Comparison of ENCODE assay signal across 16 cellular contexts in the genomic region with DNA sequence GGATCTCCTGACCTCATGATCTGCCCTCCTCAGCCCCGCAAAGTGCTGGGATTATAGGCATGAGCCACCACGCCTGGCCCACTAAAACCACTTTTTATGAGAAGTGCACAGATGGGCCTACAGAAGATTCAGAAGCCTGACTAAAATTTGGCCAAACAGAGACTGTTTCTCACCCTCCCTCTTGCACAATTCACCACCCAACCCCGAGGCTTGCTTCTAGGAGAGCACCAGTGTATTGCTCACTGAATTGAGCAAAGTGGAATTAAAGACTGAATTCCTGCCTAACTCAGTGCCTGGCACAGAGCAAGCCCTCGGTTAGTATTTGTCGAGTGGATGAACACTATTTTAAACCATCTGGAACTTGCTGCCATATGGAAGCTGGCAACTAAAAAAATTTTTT. TPM values are rescaled to one million over a fixed set of nuclear protein-coding genes. Genes with fewer than 3 reads are reported as not detected.
A peak's percentile ranks its signal among the peaks of the same experiment; 100 is the strongest.
DNase-seq lines count a peak whose midpoint lies in the region; ATAC-seq and TF ChIP-seq lines count a peak whose summit lies in the region.
"Had no signal": no experiment of that assay in that cellular context is flagged by ENCODE, and none has a peak within 500 bp of the region (broad histone marks: within the 10 kb centered on the region; RNA-seq: fewer than 3 reads in every experiment).

No MANE protein-coding gene starts in this region.

- H3F3A ChIP-seq in SK-N-SH (replicated peaks; ENCODE audit: insufficient read depth): peaks cover 5% of the 10 kb centered on the region

- no peak for TF ChIP-seq POLR2A in NB4 (IDR thresholded peaks at IDR 0.05; ENCODE audit: extremely low read depth, insufficient read length)

- CTCF ChIA-PET in SK-N-SH (lab: Yijun Ruan, JAX): interaction anchor here (1.6 to 3.1 kb wide), 2 partner anchors 15 to 25 kb away, joined by 3 to 35 read pairs; a partner anchor contains a TSS

- H3K9me3 ChIP-seq in BLaER1 treated with 17β-estradiol and CSF1 and Interleukin-3, amounts not matched to agents 10 nM and 100 nM (replicated peaks in 1 of 11): peaks cover 0 to 9% (median 0%) of the 10 kb centered on the region in 11 experiments; a peak in 1 of 22 replicates
- H3K9me3 ChIP-seq in neutrophil (no peaks in the 10 kb centered on the region), SK-N-SH (no peaks in the 10 kb centered on the region)

- TF ChIP-seq CTCF in NB4 (IDR thresholded peaks at IDR 0.05; ENCODE audit: low read depth, low read length) (no peak), coronary artery (IDR thresholded peaks at IDR 0.05) (no peak), neutrophil (IDR thresholded peaks at IDR 0.05) (no peak), SK-N-SH (IDR thresholded peaks at IDR 0.05) (no peak)

- H3K4me3 ChIP-seq in BLaER1 treated with 17β-estradiol and CSF1 and Interleukin-3, amounts not matched to agents 10 nM and 100 nM: no peak overlapping the region
- H3K4me3 ChIP-seq in NB4 (ENCODE audit: low read depth, low read length) (peak overlapping the region; percentile 29), coronary artery (no peak overlapping the region), neutrophil (ENCODE audit: low read depth in 1 of 2, low read length in 1 of 2) (peak overlapping the region in 1 of 2 experiments; percentile 31), SK-N-SH (ENCODE audit: low read depth in 2 of 2, low read length in 1 of 2) (no peak overlapping the region)

- ATAC-seq in GM21786 (IDR thresholded peaks at IDR 0.05; ENCODE audit: unreplicated experiment): no peak
- ATAC-seq: stimulated activated naive CD8-positive, alpha-beta T cell treated with anti-CD3 and anti-CD28 coated beads, Interleukin-15, amount 100 ng/mL, for 72 hours had no signal

- TF ChIP-seq RAD21 in SK-N-SH (IDR thresholded peaks at IDR 0.05; ENCODE audit: low read length): no peak

- DNase-seq in NB4 (ENCODE audit: low read depth) (peak; percentile 92), coronary artery (ENCODE audit: low spot score) (no peak), HK-2 (ENCODE audit: unreplicated experiment) (no peak), SK-N-SH (no peak)
- DNase-seq in stimulated activated CD4-positive, alpha-beta T cell treated with anti-CD3 and anti-CD28 coated beads, Interleukin-15, amount 100 ng/mL, for 24 hours: no peak
- DNase-seq: activated CD4-positive, alpha-beta T cell treated with anti-CD3 and anti-CD28 coated beads for 1 hour; activated naive CD8-positive, alpha-beta T cell treated with anti-CD3 and anti-CD28 coated beads, Interleukin-2, amount 10 ng/mL, durations not matched to agents 7 days and 5 days; cerebellar nuclear complex; DMS 273 treated with DMSO at 0.1 percent for 48 hours; NCI-H1417 treated with DMSO at 0.1 percent for 48 hours; NCI-H446 treated with DMSO at 0.1 percent for 48 hours; stimulated activated naive CD8-positive, alpha-beta T cell treated with anti-CD3 and anti-CD28 coated beads, Interleukin-15, amount 100 ng/mL, for 72 hours; T-helper 1 cell had no signal

- H3K27me3 ChIP-seq in BLaER1 treated with 17β-estradiol and CSF1 and Interleukin-3, amounts not matched to agents 10 nM and 100 nM: no peaks in the 10 kb centered on the region
- H3K27me3 ChIP-seq in neutrophil (no peaks in the 10 kb centered on the region), SK-N-SH (ENCODE audit: insufficient read depth) (no peaks in the 10 kb centered on the region)

- POLR2A ChIA-PET in SK-N-SH (lab: Yijun Ruan, JAX): no interaction called here

- H3K4me2 ChIP-seq in BLaER1 treated with 17β-estradiol and CSF1 and Interleukin-3, amounts not matched to agents 10 nM and 100 nM: peak overlapping the region in 10 of 11 experiments; percentile 75 to 93 (median 86); a peak in 20 of 22 replicates
- no peak overlapping the region for H3K4me2 ChIP-seq in SK-N-SH

- no peaks in the 10 kb centered on the region for H3K9me2 ChIP-seq in SK-N-SH

- H3K4me1 ChIP-seq in BLaER1 treated with 17β-estradiol and CSF1 and Interleukin-3, amounts not matched to agents 10 nM and 100 nM: peaks cover 81 to 89% (median 85%) of the 10 kb centered on the region in 10 experiments
- H3K4me1 ChIP-seq in neutrophil (ENCODE audit: control insufficient read depth in 1 of 2, insufficient read depth in 1 of 2, low read depth in 1 of 2, low read length in 1 of 2) (peaks cover 67 to 75% of the 10 kb centered on the region in 2 experiments), SK-N-SH (ENCODE audit: control insufficient read depth in 1 of 2, insufficient read depth in 2 of 2, low read depth in 1 of 2, low read length in 1 of 2) (peaks cover 6 to 22% of the 10 kb centered on the region in 2 experiments; a peak in 3 of 4 replicates)

- no peak for TF ChIP-seq EP300 in SK-N-SH (IDR thresholded peaks at IDR 0.05; ENCODE audit: borderline replicate concordance in 1 of 2, low read depth in 1 of 2, low read length in 1 of 2)

- H4K20me1 ChIP-seq in BLaER1 treated with 17β-estradiol and CSF1 and Interleukin-3, amounts not matched to agents 10 nM and 100 nM: peaks cover 0 to 5% (median 0%) of the 10 kb centered on the region in 11 experiments; a peak in 3 of 22 replicates
- H4K20me1 ChIP-seq in SK-N-SH (ENCODE audit: insufficient read depth): no peaks in the 10 kb centered on the region

- peaks cover 11% of the 10 kb centered on the region for H3K79me2 ChIP-seq in SK-N-SH (ENCODE audit: insufficient read depth)

- H3K9ac ChIP-seq in BLaER1 treated with 17β-estradiol and CSF1 and Interleukin-3, amounts not matched to agents 10 nM and 100 nM: peak overlapping the region in 10 of 11 experiments; percentile 15 to 88 (median 82); a peak in 17 of 22 replicates
- no peak overlapping the region for H3K9ac ChIP-seq in SK-N-SH

- H3K36me3 ChIP-seq in BLaER1 treated with 17β-estradiol and CSF1 and Interleukin-3, amounts not matched to agents 10 nM and 100 nM: peaks cover 0 to 3% (median 0%) of the 10 kb centered on the region in 11 experiments; a peak in 4 of 22 replicates
- H3K36me3 ChIP-seq in neutrophil (no peaks in the 10 kb centered on the region), SK-N-SH (replicated peaks in 1 of 2; ENCODE audit: control insufficient read depth in 1 of 2, insufficient read depth in 2 of 2, low read length in 1 of 2) (peaks cover 0 to 1% of the 10 kb centered on the region in 2 experiments)

- H3K27ac ChIP-seq in BLaER1 treated with 17β-estradiol and CSF1 and Interleukin-3, amounts not matched to agents 10 nM and 100 nM: peak overlapping the region; percentile 88 to 99 (median 98); a peak in 21 of 22 replicates
- peak overlapping the region; percentile 17 to 50 for H3K27ac ChIP-seq in coronary artery
- H3K27ac ChIP-seq in neutrophil: peak overlapping the region; percentile 91
- no peak overlapping the region for H3K27ac ChIP-seq in SK-N-SH (ENCODE audit: low read depth in 2 of 2, low read length in 1 of 2)

- no peak overlapping the region for H2AFZ ChIP-seq in SK-N-SH (ENCODE audit: low read depth)

- WGBS in SK-N-SH (ENCODE audit: low lambda C conversion rate): 84% methylated on average over 5 of the region's 5 CpGs

TF ChIP-seq in SK-N-SH, 30 proteins besides CTCF, POLR2A, EP300 and RAD21 (continues in another document):
- TF ChIP-seq JUND (IDR thresholded peaks at IDR 0.05) (no peak), SIN3A (IDR thresholded peaks at IDR 0.05; ENCODE audit: borderline replicate concordance, low read depth, low read length) (no peak), TCF12 (IDR thresholded peaks at IDR 0.05) (no peak), NRF1 (IDR thresholded peaks at IDR 0.05; ENCODE audit: low read depth, low read length) (no peak)
- TF ChIP-seq, protein P1, sequence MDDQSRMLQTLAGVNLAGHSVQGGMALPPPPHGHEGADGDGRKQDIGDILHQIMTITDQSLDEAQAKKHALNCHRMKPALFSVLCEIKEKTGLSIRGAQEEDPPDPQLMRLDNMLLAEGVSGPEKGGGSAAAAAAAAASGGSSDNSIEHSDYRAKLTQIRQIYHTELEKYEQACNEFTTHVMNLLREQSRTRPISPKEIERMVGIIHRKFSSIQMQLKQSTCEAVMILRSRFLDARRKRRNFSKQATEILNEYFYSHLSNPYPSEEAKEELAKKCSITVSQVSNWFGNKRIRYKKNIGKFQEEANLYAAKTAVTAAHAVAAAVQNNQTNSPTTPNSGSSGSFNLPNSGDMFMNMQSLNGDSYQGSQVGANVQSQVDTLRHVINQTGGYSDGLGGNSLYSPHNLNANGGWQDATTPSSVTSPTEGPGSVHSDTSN (IDR thresholded peaks at IDR 0.05): no peak
- TF ChIP-seq, protein P2, sequence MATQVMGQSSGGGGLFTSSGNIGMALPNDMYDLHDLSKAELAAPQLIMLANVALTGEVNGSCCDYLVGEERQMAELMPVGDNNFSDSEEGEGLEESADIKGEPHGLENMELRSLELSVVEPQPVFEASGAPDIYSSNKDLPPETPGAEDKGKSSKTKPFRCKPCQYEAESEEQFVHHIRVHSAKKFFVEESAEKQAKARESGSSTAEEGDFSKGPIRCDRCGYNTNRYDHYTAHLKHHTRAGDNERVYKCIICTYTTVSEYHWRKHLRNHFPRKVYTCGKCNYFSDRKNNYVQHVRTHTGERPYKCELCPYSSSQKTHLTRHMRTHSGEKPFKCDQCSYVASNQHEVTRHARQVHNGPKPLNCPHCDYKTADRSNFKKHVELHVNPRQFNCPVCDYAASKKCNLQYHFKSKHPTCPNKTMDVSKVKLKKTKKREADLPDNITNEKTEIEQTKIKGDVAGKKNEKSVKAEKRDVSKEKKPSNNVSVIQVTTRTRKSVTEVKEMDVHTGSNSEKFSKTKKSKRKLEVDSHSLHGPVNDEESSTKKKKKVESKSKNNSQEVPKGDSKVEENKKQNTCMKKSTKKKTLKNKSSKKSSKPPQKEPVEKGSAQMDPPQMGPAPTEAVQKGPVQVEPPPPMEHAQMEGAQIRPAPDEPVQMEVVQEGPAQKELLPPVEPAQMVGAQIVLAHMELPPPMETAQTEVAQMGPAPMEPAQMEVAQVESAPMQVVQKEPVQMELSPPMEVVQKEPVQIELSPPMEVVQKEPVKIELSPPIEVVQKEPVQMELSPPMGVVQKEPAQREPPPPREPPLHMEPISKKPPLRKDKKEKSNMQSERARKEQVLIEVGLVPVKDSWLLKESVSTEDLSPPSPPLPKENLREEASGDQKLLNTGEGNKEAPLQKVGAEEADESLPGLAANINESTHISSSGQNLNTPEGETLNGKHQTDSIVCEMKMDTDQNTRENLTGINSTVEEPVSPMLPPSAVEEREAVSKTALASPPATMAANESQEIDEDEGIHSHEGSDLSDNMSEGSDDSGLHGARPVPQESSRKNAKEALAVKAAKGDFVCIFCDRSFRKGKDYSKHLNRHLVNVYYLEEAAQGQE (IDR thresholded peaks at IDR 0.05; ENCODE audit: low read depth, low read length): no peak

RNA-seq across cellular contexts. Expression of a gene that starts 3.4 kb away (rescaled TPM):
- 22.8 and 30.5 TPM in 2 replicates for polyA plus RNA-seq in SK-N-SH (2012; rRNA removed)
- polyA plus RNA-seq in SK-N-SH (2012; cell fraction: cytosol; rRNA removed): 27.9 and 28.4 TPM in 2 replicates
- polyA plus RNA-seq in SK-N-SH (2012; cell fraction: nucleus; rRNA removed): 26.4 and 39.4 TPM in 2 replicates

RNA-seq across cellular contexts. Expression of a gene that starts 16.3 kb away (rescaled TPM):
- polyA plus RNA-seq in SK-N-SH (2012; rRNA removed): 39.9 and 44.8 TPM in 2 replicates
- 51.4 and 54.9 TPM in 2 replicates for polyA plus RNA-seq in SK-N-SH (2012; cell fraction: cytosol; rRNA removed)
- polyA plus RNA-seq in SK-N-SH (2012; cell fraction: nucleus; rRNA removed): 18.3 and 21.5 TPM in 2 replicates

Comparison
In these comparisons a context has a peak if more than half of its experiments do, and no peak if none do; other contexts are left out.
1. H3K27ac ChIP-seq: peak in BLaER1 treated with 17β-estradiol and CSF1 and Interleukin-3, amounts not matched to agents 10 nM and 100 nM (11 of 11), coronary artery (2 of 2) and neutrophil (single experiment); none in SK-N-SH (0 of 2).